In genomic region chr1:159204071-159204790, GRCh38 we compare ENCODE assay signal across 19 cellular contexts. TPM values are rescaled to one million over a fixed set of nuclear protein-coding genes. Genes with fewer than 3 reads are reported as not detected.
"Had no signal": no experiment of that assay in that cellular context is flagged by ENCODE, and none has a peak within 500 bp of the region (broad histone marks: within the 10 kb centered on the region; RNA-seq: fewer than 3 reads in every experiment).

No MANE protein-coding gene starts in this region.

- DNase-seq: activated naive CD4-positive, alpha-beta T cell treated with anti-CD3 and anti-CD28 coated beads for 36 hours; activated naive CD8-positive, alpha-beta T cell treated with anti-CD3 and anti-CD28 coated beads, Interleukin-2, amount 50 U/mL, for 24 hours; activated T-cell treated with anti-CD3 and anti-CD28 coated beads for 4 hours; aorta; dorsolateral prefrontal cortex; esophagus squamous epithelium; foreskin fibroblast; glutamatergic neuron; kidney glomerular epithelial cell; nephron progenitor cell; ovary; right lobe of liver; stomach; T-helper 2 cell; testis; upper lobe of left lung had no signal

- H3K4me3 ChIP-seq: dorsolateral prefrontal cortex, ovary, right lobe of liver, testis had no signal

- H3K9me3 Mint-ChIP-seq: activated naive CD4-positive, alpha-beta T cell treated with anti-CD3 and anti-CD28 coated beads for 36 hours; activated naive CD8-positive, alpha-beta T cell treated with anti-CD3 and anti-CD28 coated beads, Interleukin-2, amount 50 U/mL, for 24 hours; endodermal cell; nephron progenitor cell had no signal

- H3K27ac ChIP-seq: ovary, right lobe of liver, testis had no signal

- H3K27me3 ChIP-seq: ovary, right lobe of liver, testis, upper lobe of left lung had no signal

- H3K36me3 ChIP-seq: esophagus squamous epithelium, ovary, right lobe of liver, stomach, upper lobe of left lung had no signal

- H3K27ac Mint-ChIP-seq: activated naive CD4-positive, alpha-beta T cell treated with anti-CD3 and anti-CD28 coated beads for 36 hours; activated naive CD8-positive, alpha-beta T cell treated with anti-CD3 and anti-CD28 coated beads, Interleukin-2, amount 50 U/mL, for 24 hours; endodermal cell; nephron progenitor cell had no signal

- H3K4me3 Mint-ChIP-seq: activated naive CD4-positive, alpha-beta T cell treated with anti-CD3 and anti-CD28 coated beads for 36 hours; activated naive CD8-positive, alpha-beta T cell treated with anti-CD3 and anti-CD28 coated beads, Interleukin-2, amount 50 U/mL, for 24 hours; endodermal cell; nephron progenitor cell had no signal

- H3K9me3 ChIP-seq: esophagus squamous epithelium, ovary, right lobe of liver, stomach, testis, upper lobe of left lung had no signal

- H3K4me1 ChIP-seq: esophagus squamous epithelium, right lobe of liver, stomach, testis had no signal

RNA-seq across cellular contexts. Expression of gene ACKR1, which starts 0.4 kb away (rescaled TPM):
- total RNA-seq: activated naive CD4-positive, alpha-beta T cell treated with anti-CD3 and anti-CD28 coated beads for 36 hours; bronchial epithelial cell; chondrocyte; endodermal cell had no signal

RNA-seq across cellular contexts. Expression of gene CADM3, which starts 32.8 kb away (rescaled TPM):
- total RNA-seq: activated naive CD4-positive, alpha-beta T cell treated with anti-CD3 and anti-CD28 coated beads for 36 hours; bronchial epithelial cell had no signal
